15 cellular contexts compared by ENCODE assay signal in the genomic region with DNA sequence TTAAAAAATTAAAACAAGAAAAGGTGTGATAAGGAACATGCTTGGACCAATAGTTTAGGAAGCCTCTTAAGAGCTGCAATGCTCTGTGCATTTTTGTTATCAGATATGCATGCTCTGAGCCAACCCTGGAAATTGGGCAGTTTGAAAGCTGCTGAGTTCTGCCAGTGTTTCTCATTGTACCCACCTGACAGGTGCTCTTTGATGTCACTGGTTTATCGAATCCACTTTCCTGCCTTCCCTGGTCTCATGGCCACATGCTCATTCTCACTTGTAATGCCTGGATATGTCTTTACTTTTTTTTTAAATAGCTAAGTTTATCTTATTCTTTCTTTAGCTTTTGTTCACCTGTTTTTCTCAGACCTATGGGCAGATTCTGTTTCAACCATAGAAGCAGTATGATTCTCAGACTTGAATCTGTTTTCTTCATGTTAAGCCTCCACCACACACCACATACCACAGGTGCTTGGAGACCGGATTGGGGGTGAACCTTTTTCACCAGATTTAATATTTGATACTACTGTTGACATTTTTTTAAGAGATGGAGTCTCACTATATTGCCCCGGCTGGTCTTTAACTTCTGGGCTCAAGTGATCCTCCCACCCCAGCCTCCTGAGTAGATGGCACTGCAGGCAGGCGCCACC.
DNase-seq lines count a peak whose midpoint lies in the region; ATAC-seq and TF ChIP-seq lines count a peak whose summit lies in the region.
"Had no signal": no experiment of that assay in that cellular context is flagged by ENCODE, and none has a peak within 500 bp of the region (broad histone marks: within the 10 kb centered on the region; RNA-seq: fewer than 3 reads in every experiment).

No MANE protein-coding gene starts in this region.

- H4K20me1 ChIP-seq in OCI-LY1 (ENCODE audit: insufficient read depth, low read length) = no peaks in the 10 kb centered on the region

- peaks cover 30% of the 10 kb centered on the region for H3F3A ChIP-seq in OCI-LY1 (ENCODE audit: insufficient read depth, low read length)

- H3K4me1 Mint-ChIP-seq in activated T-cell treated with anti-CD3 and anti-CD28 coated beads, Interleukin-2, amount 50 U/mL, for 24 hours (ENCODE audit: low read depth) = peaks cover 4% of the 10 kb centered on the region
- peaks cover 4% of the 10 kb centered on the region for H3K4me1 Mint-ChIP-seq in activated T-cell treated with anti-CD3 and anti-CD28 coated beads, Interleukin-2, amount 50 U/mL, for 4 hours (ENCODE audit: low read depth)
- H3K4me1 Mint-ChIP-seq in mesothelial cell of epicardium (peaks cover 48% of the 10 kb centered on the region), type B pancreatic cell (ENCODE audit: unreplicated experiment) (peaks cover 31% of the 10 kb centered on the region)

- no peak for DNase-seq in activated T-cell treated with anti-CD3 and anti-CD28 coated beads, Interleukin-2, amount 50 U/mL, for 24 hours
- DNase-seq in activated T-cell treated with anti-CD3 and anti-CD28 coated beads, Interleukin-2, amount 50 U/mL, for 4 hours = no peak
- DNase-seq in mesothelial cell of epicardium (ENCODE audit: low spot score in 2 of 2, unreplicated experiment in 2 of 2) (no peak), type B pancreatic cell (ENCODE audit: extremely low spot score, unreplicated experiment) (no peak), NCI-H1048 (lab: John Stamatoyannopoulos, UW) (no peak), GM19238 (ENCODE audit: insufficient read length, low spot score) (no peak)
- no peak for DNase-seq in effector CD4-positive, alpha-beta T cell
- DNase-seq: Caco-2, DMS53, NCI-H446, NCI-H748 treated with DMSO at 0.1 percent for 48 hours, Right ventricle myocardium superior, SK-N-SH had no signal

- no peak for ATAC-seq in activated T-cell treated with anti-CD3 and anti-CD28 coated beads, Interleukin-2, amount 50 U/mL, for 4 hours

- no peaks in the 10 kb centered on the region for H3K9me3 ChIP-seq in OCI-LY1 (ENCODE audit: low read length)
- H3K9me3 ChIP-seq: Caco-2, SK-N-SH had no signal

- H2AFZ ChIP-seq in OCI-LY1 (ENCODE audit: low read length) = no peak overlapping the region

- no peaks in the 10 kb centered on the region for H3K9me2 ChIP-seq in OCI-LY1 (ENCODE audit: low read depth, low read length)
- H3K9me2 ChIP-seq: SK-N-SH had no signal

- TF ChIP-seq CTCF in OCI-LY1 (IDR thresholded peaks at IDR 0.05; ENCODE audit: low read length) = no peak
- TF ChIP-seq CTCF in mesothelial cell of epicardium (IDR thresholded peaks at IDR 0.05; ENCODE audit: unreplicated experiment) = no peak
- no peak for TF ChIP-seq CTCF in type B pancreatic cell (conservative IDR thresholded peaks at IDR 0.05)

- no peaks in the 10 kb centered on the region for H3K9me3 Mint-ChIP-seq in activated T-cell treated with anti-CD3 and anti-CD28 coated beads, Interleukin-2, amount 50 U/mL, for 24 hours
- no peaks in the 10 kb centered on the region for H3K9me3 Mint-ChIP-seq in activated T-cell treated with anti-CD3 and anti-CD28 coated beads, Interleukin-2, amount 50 U/mL, for 4 hours
- H3K9me3 Mint-ChIP-seq in mesothelial cell of epicardium (no peaks in the 10 kb centered on the region), type B pancreatic cell (no peaks in the 10 kb centered on the region)

- H3K36me3 ChIP-seq in OCI-LY1 (ENCODE audit: insufficient read depth, low read length) = peaks cover 8% of the 10 kb centered on the region

- peak overlapping the region; percentile 56 for H3K27ac Mint-ChIP-seq in activated T-cell treated with anti-CD3 and anti-CD28 coated beads, Interleukin-2, amount 50 U/mL, for 24 hours
- H3K27ac Mint-ChIP-seq in mesothelial cell of epicardium = peak overlapping the region; percentile 4
- peak overlapping the region; percentile 60 for H3K27ac Mint-ChIP-seq in type B pancreatic cell

- peaks cover 39% of the 10 kb centered on the region for H3K36me3 Mint-ChIP-seq in activated T-cell treated with anti-CD3 and anti-CD28 coated beads, Interleukin-2, amount 50 U/mL, for 24 hours (ENCODE audit: low read depth)
- H3K36me3 Mint-ChIP-seq in activated T-cell treated with anti-CD3 and anti-CD28 coated beads, Interleukin-2, amount 50 U/mL, for 4 hours (ENCODE audit: insufficient read depth) = peaks cover 19% of the 10 kb centered on the region
- H3K36me3 Mint-ChIP-seq in mesothelial cell of epicardium (peaks cover 6% of the 10 kb centered on the region), type B pancreatic cell (peaks cover 9% of the 10 kb centered on the region)

- peak overlapping the region; percentile 59 for H3K4me2 ChIP-seq in OCI-LY1 (ENCODE audit: low read length)
- H3K4me2 ChIP-seq: SK-N-SH had no signal

- H3K4me1 ChIP-seq in OCI-LY1 (ENCODE audit: insufficient read depth, low read length, severe bottlenecking) = peaks cover 100% of the 10 kb centered on the region

- peak overlapping the region; percentile 100 for H3K27ac ChIP-seq in OCI-LY1 (ENCODE audit: low read depth, low read length, poor library complexity, severe bottlenecking)
- H3K27ac ChIP-seq: 22Rv1 had no signal

- H3K27me3 ChIP-seq in OCI-LY1 (ENCODE audit: insufficient read depth, low read length) = no peaks in the 10 kb centered on the region

- H3K4me3 Mint-ChIP-seq in activated T-cell treated with anti-CD3 and anti-CD28 coated beads, Interleukin-2, amount 50 U/mL, for 24 hours = no peak overlapping the region
- no peak overlapping the region for H3K4me3 Mint-ChIP-seq in activated T-cell treated with anti-CD3 and anti-CD28 coated beads, Interleukin-2, amount 50 U/mL, for 4 hours
- no peak overlapping the region for H3K4me3 Mint-ChIP-seq in mesothelial cell of epicardium
- no peak overlapping the region for H3K4me3 Mint-ChIP-seq in type B pancreatic cell

- peak overlapping the region; percentile 68 for H3K9ac ChIP-seq in OCI-LY1 (ENCODE audit: low read length)
- H3K9ac ChIP-seq: SK-N-SH had no signal

- no peaks in the 10 kb centered on the region for H3K27me3 Mint-ChIP-seq in activated T-cell treated with anti-CD3 and anti-CD28 coated beads, Interleukin-2, amount 50 U/mL, for 24 hours
- no peaks in the 10 kb centered on the region for H3K27me3 Mint-ChIP-seq in activated T-cell treated with anti-CD3 and anti-CD28 coated beads, Interleukin-2, amount 50 U/mL, for 4 hours (ENCODE audit: low read depth)
- H3K27me3 Mint-ChIP-seq in mesothelial cell of epicardium (ENCODE audit: low read depth) (no peaks in the 10 kb centered on the region), type B pancreatic cell (no peaks in the 10 kb centered on the region)

- H3K79me2 ChIP-seq in OCI-LY1 (ENCODE audit: insufficient read depth, low read length) = 0 out of 2 replicates have a peak, but pooled peaks cover 8% of the 10 kb centered on the region

- H3K4me3 ChIP-seq in OCI-LY1 (ENCODE audit: low read depth, low read length, poor library complexity, severe bottlenecking) = peak overlapping the region; percentile 28

Comparison
In these comparisons a context has a peak if more than half of its experiments do, and no peak if none do; other contexts are left out.
1. H3K27ac Mint-ChIP-seq: peak in every context shown above with its lines; median percentile 60 in type B pancreatic cell; 56 in activated T-cell treated with anti-CD3 and anti-CD28 coated beads, Interleukin-2, amount 50 U/mL, for 24 hours; 4 in mesothelial cell of epicardium.